Comparison of ENCODE assay signal across 29 cellular contexts in the genomic region with DNA sequence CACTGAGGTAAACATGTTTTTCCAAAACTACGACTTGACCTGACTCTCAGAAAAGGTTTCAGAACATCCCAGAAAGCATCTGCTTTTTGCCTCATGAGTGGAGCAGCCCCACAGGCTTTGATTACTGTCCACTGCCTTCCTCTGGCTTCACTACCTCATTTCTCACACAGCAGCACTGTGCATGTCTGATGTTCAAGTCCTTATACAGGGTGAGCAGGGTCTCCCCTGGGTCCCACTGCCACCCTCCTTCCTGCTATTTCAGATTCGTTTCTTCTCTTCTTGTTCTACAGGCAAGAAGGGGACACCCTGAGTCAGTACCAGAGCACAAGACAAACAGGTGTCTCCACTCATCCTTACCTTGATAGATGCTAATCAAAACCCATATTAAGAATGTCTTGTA.
DNase-seq lines count a peak whose midpoint lies in the region; ATAC-seq, FAIRE-seq and TF ChIP-seq lines count a peak whose summit lies in the region.
"Had no signal": no experiment of that assay in that cellular context is flagged by ENCODE, and none has a peak within 500 bp of the region (broad histone marks: within the 10 kb centered on the region; RNA-seq: fewer than 3 reads in every experiment).

No MANE protein-coding gene starts in this region.

- peaks cover 12% of the 10 kb centered on the region for H3K4me1 ChIP-seq in GM12878 (ENCODE audit: control insufficient read depth, insufficient read depth, low read length)
- H3K4me1 ChIP-seq: Peyer's patch had no signal

- SMC1A ChIA-PET in GM12878 (lab: Charles Lee; ENCODE audit: uncharacterized antibody, unreplicated experiment) = no interaction called here

- no peak overlapping the region for H3K4me3 ChIP-seq in GM12878
- H3K4me3 ChIP-seq: Peyer's patch had no signal

- no peak overlapping the region for H3K9ac ChIP-seq in GM12878 (ENCODE audit: control insufficient read depth, insufficient read depth, low read length)
- H3K9ac ChIP-seq: KMS-11 had no signal

- peaks cover 6% of the 10 kb centered on the region for H3K27me3 Mint-ChIP-seq in nephron progenitor cell (ENCODE audit: low read depth, poor library complexity)
- peaks cover 20% of the 10 kb centered on the region for H3K27me3 Mint-ChIP-seq in activated CD8-positive, alpha-beta memory T cell treated with anti-CD3 and anti-CD28 coated beads, Interleukin-2, amount 10 ng/mL, durations not matched to agents 7 days and 5 days

- TF ChIP-seq EP300 in GM12878 (IDR thresholded peaks at IDR 0.05; ENCODE audit: borderline replicate concordance in 1 of 2, control insufficient read depth in 1 of 2, low read depth in 2 of 2, low read length in 2 of 2) = no peak

- CTCF ChIA-PET in GM12878 (lab: Yijun Ruan, JAX) = no interaction called here
- CTCF ChIA-PET in activated CD8-positive, alpha-beta memory T cell treated with anti-CD3 and anti-CD28 coated beads, Interleukin-2, amount 10 ng/mL, durations not matched to agents 7 days and 5 days (lab: Charles Lee) = no interaction called here

- in situ Hi-C loops in GM12878 (cut with MboI) = no loop called here

- peak; percentile 77 for ATAC-seq in GM12878
- no peak for ATAC-seq in HG03045 (IDR thresholded peaks at IDR 0.05; ENCODE audit: unreplicated experiment)
- no peak for ATAC-seq in activated CD8-positive, alpha-beta memory T cell treated with anti-CD3 and anti-CD28 coated beads, Interleukin-2, amount 10 ng/mL, durations not matched to agents 7 days and 5 days
- no peak for ATAC-seq in GM21390 (IDR thresholded peaks at IDR 0.05; ENCODE audit: unreplicated experiment)
- ATAC-seq: CD8-positive, alpha-beta T cell had no signal

- no peak overlapping the region for H3K27ac ChIP-seq in GM12878 (ENCODE audit: control insufficient read depth, insufficient read depth)
- H3K27ac ChIP-seq: 22Rv1, C4-2B, KMS-11, Peyer's patch had no signal

- RAD21 ChIA-PET in GM12878 (lab: Charles Lee; ENCODE audit: unreplicated experiment) = no interaction called here

- H4K20me1 ChIP-seq in GM12878 (ENCODE audit: control insufficient read depth, insufficient read depth) = no peaks in the 10 kb centered on the region

- POLR2A ChIA-PET in GM12878 (lab: Charles Lee) = interaction anchor here (0.7 kb wide), 1 partner anchor 8 kb away, joined by 3 read pairs; no protein-coding TSS in a partner anchor

- TF ChIP-seq RAD21 in GM12878 (IDR thresholded peaks at IDR 0.05; ENCODE audit: insufficient read depth, low read depth, low read length) = no peak

- intact Hi-C loops in GM12878 (cut with micrococcal nuclease; ENCODE audit: unreplicated experiment) = no loop called here

- H3K4me3 Mint-ChIP-seq in nephron progenitor cell = no peak overlapping the region
- no peak overlapping the region for H3K4me3 Mint-ChIP-seq in activated CD8-positive, alpha-beta memory T cell treated with anti-CD3 and anti-CD28 coated beads, Interleukin-2, amount 10 ng/mL, durations not matched to agents 7 days and 5 days
- H3K4me3 Mint-ChIP-seq: B cell; CD8-positive, alpha-beta T cell; IgD-negative memory B cell had no signal

- H3K4me1 Mint-ChIP-seq in nephron progenitor cell = peaks cover 39% of the 10 kb centered on the region
- H3K4me1 Mint-ChIP-seq in activated CD8-positive, alpha-beta memory T cell treated with anti-CD3 and anti-CD28 coated beads, Interleukin-2, amount 10 ng/mL, durations not matched to agents 7 days and 5 days = peaks cover 34% of the 10 kb centered on the region

- H3K9me3 Mint-ChIP-seq in nephron progenitor cell = no peaks in the 10 kb centered on the region
- no peaks in the 10 kb centered on the region for H3K9me3 Mint-ChIP-seq in activated CD8-positive, alpha-beta memory T cell treated with anti-CD3 and anti-CD28 coated beads, Interleukin-2, amount 10 ng/mL, durations not matched to agents 7 days and 5 days (ENCODE audit: low read depth)
- H3K9me3 Mint-ChIP-seq: CD8-positive, alpha-beta T cell; IgD-negative memory B cell had no signal

- TF ChIP-seq CTCF in GM12878 (IDR thresholded peaks at IDR 0.05 in 2 of 3, conservative IDR thresholded peaks at IDR 0.05 in 1 of 3; ENCODE audit: control insufficient read depth in 2 of 3, extremely low read depth in 1 of 3, insufficient read depth in 1 of 3, low read depth in 3 of 3, low read length in 3 of 3) (no peak), nephron progenitor cell (IDR thresholded peaks at IDR 0.05) (no peak)

- no peaks in the 10 kb centered on the region for H3K79me2 ChIP-seq in GM12878 (ENCODE audit: control insufficient read depth, insufficient read depth, low read length)

- BruUV-seq in GM12878 (replicated peaks; lab: Mats Ljungman, UMichigan) = no TSS peak

- 0% methylated on average over 2 of the region's 2 CpGs for WGBS in GM12878 (ENCODE audit: insufficient coverage, insufficient replicate concordance, low lambda C conversion rate, missing lambda C conversion rate)

- no peak for TF ChIP-seq POLR2A in GM12878 (IDR thresholded peaks at IDR 0.05; ENCODE audit: low read depth, low read length)

- H3K9me3 ChIP-seq in GM12878 (replicated peaks; ENCODE audit: control insufficient read depth, insufficient read depth, low read length) = no peaks in the 10 kb centered on the region
- H3K9me3 ChIP-seq: Peyer's patch had no signal

- peaks cover 0 to 1% of the 10 kb centered on the region in 2 experiments; a peak in 2 of 4 replicates for H3K27me3 ChIP-seq in GM12878 (replicated peaks in 1 of 2; ENCODE audit: control insufficient read depth in 2 of 2, insufficient read depth in 2 of 2, low read length in 1 of 2)
- H3K27me3 ChIP-seq: Peyer's patch had no signal

- H3K36me3 ChIP-seq in GM12878 (ENCODE audit: control insufficient read depth in 2 of 2, insufficient read depth in 2 of 2, low read length in 1 of 2) = no peaks in the 10 kb centered on the region

- peaks cover 52% of the 10 kb centered on the region for H3K36me3 Mint-ChIP-seq in nephron progenitor cell (ENCODE audit: low read depth)
- no peaks in the 10 kb centered on the region for H3K36me3 Mint-ChIP-seq in activated CD8-positive, alpha-beta memory T cell treated with anti-CD3 and anti-CD28 coated beads, Interleukin-2, amount 10 ng/mL, durations not matched to agents 7 days and 5 days
- H3K36me3 Mint-ChIP-seq: CD8-positive, alpha-beta T cell had no signal

- H2AFZ ChIP-seq in GM12878 (ENCODE audit: control insufficient read depth, low read depth, low read length) = no peak overlapping the region

- H3K4me2 ChIP-seq in GM12878 (ENCODE audit: control insufficient read depth, insufficient read depth) = no peak overlapping the region
- H3K4me2 ChIP-seq: KMS-11 had no signal

- FAIRE-seq in GM12878 (lab: Jason Lieb, UNC) = no peak
- FAIRE-seq: GM18507 had no signal

- DNase-seq in NCI-H82 (lab: John Stamatoyannopoulos, UW) = peak; percentile 69
- no peak for DNase-seq in NCI-H82 treated with DMSO at 0.1 percent for 48 hours (lab: John Stamatoyannopoulos, UW; ENCODE audit: unreplicated experiment)
- DNase-seq in GM12878 (ENCODE audit: low read depth, low spot score) = no peak
- DNase-seq in nephron progenitor cell = no peak
- no peak for DNase-seq in activated CD8-positive, alpha-beta memory T cell treated with anti-CD3 and anti-CD28 coated beads, Interleukin-2, amount 10 ng/mL, durations not matched to agents 7 days and 5 days
- DNase-seq: CD8-positive, alpha-beta T cell; DMS 273 treated with DMSO at 0.1 percent for 48 hours; DMS79; GF-D8; GOT3; HCEC 1CT; NCI-H1092; NCI-H1417 treated with DMSO at 0.1 percent for 48 hours; NCI-H187; NCI-H2081 treated with DMSO at 0.1 percent for 48 hours; NCI-H2171 treated with DMSO at 0.1 percent for 48 hours; NCI-H524; NCI-H774; OCI-M1; Peyer's patch; SHP77 treated with DMSO at 0.1 percent for 48 hours had no signal

- H3K27ac Mint-ChIP-seq in nephron progenitor cell = peak overlapping the region; percentile 84
- H3K27ac Mint-ChIP-seq in activated CD8-positive, alpha-beta memory T cell treated with anti-CD3 and anti-CD28 coated beads, Interleukin-2, amount 10 ng/mL, durations not matched to agents 7 days and 5 days = no peak overlapping the region
- H3K27ac Mint-ChIP-seq: B cell; CD8-positive, alpha-beta T cell; IgD-negative memory B cell had no signal

TF ChIP-seq in GM12878, 131 proteins besides CTCF, POLR2A, EP300 and RAD21 (continues in another document):
- no peak for TF ChIP-seq STAT3 (IDR thresholded peaks at IDR 0.05; ENCODE audit: low read depth, low read length)
- no peak for TF ChIP-seq TCF7 (IDR thresholded peaks at IDR 0.05; ENCODE audit: borderline replicate concordance)
- no peak for TF ChIP-seq MYC (IDR thresholded peaks at IDR 0.05; ENCODE audit: insufficient read depth, insufficient read length, insufficient replicate concordance, low read length, severe bottlenecking)
- no peak for TF ChIP-seq POU2F2 (IDR thresholded peaks at IDR 0.05; ENCODE audit: borderline replicate concordance, low read depth, low read length)
- no peak for TF ChIP-seq REST (IDR thresholded peaks at IDR 0.05; ENCODE audit: low read depth, low read length)
- no peak for TF ChIP-seq CBX3 (IDR thresholded peaks at IDR 0.05; ENCODE audit: borderline replicate concordance, low read depth)
- no peak for TF ChIP-seq EED (IDR thresholded peaks at IDR 0.05; ENCODE audit: low read depth)
